In the genomic region with DNA sequence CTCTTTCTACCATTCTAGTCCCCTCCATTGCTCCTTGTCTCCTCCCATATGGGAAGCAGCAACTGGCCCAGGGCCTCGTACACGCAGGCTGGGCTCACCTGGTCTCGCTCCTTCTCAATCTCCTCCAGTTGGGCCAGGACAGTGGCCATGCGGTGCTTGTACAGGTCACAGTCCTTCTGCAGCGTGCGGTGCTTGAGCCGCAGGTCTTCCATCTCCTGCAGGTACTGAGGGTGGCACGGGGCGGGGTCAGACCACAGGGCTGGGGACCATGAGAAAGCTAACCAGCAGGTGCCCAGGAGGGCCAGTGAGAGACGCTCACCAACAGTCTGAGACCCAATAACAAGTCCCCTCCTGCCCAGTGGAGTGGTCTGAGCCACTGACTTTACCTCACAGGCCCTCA, we compare ENCODE assay signal across 19 cellular contexts. TPM values are rescaled to one million over a fixed set of nuclear protein-coding genes. Genes with fewer than 3 reads are reported as not detected.
DNase-seq lines count a peak whose midpoint lies in the region; ATAC-seq and TF ChIP-seq lines count a peak whose summit lies in the region.
"Had no signal": no experiment of that assay in that cellular context is flagged by ENCODE, and none has a peak within 500 bp of the region (broad histone marks: within the 10 kb centered on the region; RNA-seq: fewer than 3 reads in every experiment).

No MANE protein-coding gene starts in this region.

- no peak overlapping the region for H4K91ac ChIP-seq in neuronal stem cell (ENCODE audit: low read depth, low read length, poor library complexity)

- WGBS in right cardiac atrium = 96% methylated on average over 10 of the region's 10 CpGs
- whole genome bisulfite sequencing in neuronal stem cell (ENCODE audit: extremely low coverage in 2 of 2, insufficient read length in 2 of 2, insufficient replicate concordance in 1 of 2), 2 donors = no CpG with 5 or more reads among the region's 10 CpGs

- peak overlapping the region; percentile 74 for H3K23ac ChIP-seq in neuronal stem cell (ENCODE audit: low read depth, low read length, poor library complexity)

- H3K36me3 Mint-ChIP-seq in endothelial cell (ENCODE audit: low read depth, unreplicated experiment) = peaks cover 22% of the 10 kb centered on the region
- H3K36me3 Mint-ChIP-seq in activated T-helper 2 cell treated with anti-CD3 and anti-CD28 coated beads, Interferon-gamma antibody, Interleukin-2, Interleukin-4, amounts not matched to agents 10 μg/mL and 5 μg/mL and 100 μg/mL, durations not matched to agents 14 hours and 24 hours and 36 hours (ENCODE audit: low read depth) = no peaks in the 10 kb centered on the region

- H3K4me3 ChIP-seq in right cardiac atrium (ENCODE audit: low read length) (no peak overlapping the region), right atrium auricular region (no peak overlapping the region), neuronal stem cell (ENCODE audit: low read length in 2 of 2) (no peak overlapping the region), upper lobe of right lung (no peak overlapping the region)

- peak overlapping the region; percentile 96 for H2AK5ac ChIP-seq in neuronal stem cell (ENCODE audit: low read depth, low read length)

- H3K4me1 Mint-ChIP-seq in endothelial cell (ENCODE audit: unreplicated experiment) = peaks cover 19% of the 10 kb centered on the region
- no peaks in the 10 kb centered on the region for H3K4me1 Mint-ChIP-seq in activated T-helper 2 cell treated with anti-CD3 and anti-CD28 coated beads, Interferon-gamma antibody, Interleukin-2, Interleukin-4, amounts not matched to agents 10 μg/mL and 5 μg/mL and 100 μg/mL, durations not matched to agents 14 hours and 24 hours and 36 hours (ENCODE audit: low read depth)

- H3K36me3 ChIP-seq in right atrium auricular region (no peaks in the 10 kb centered on the region), neuronal stem cell (replicated peaks in 1 of 2; ENCODE audit: control insufficient read depth in 2 of 2, insufficient read depth in 2 of 2, low read length in 2 of 2) (peaks cover 3 to 49% of the 10 kb centered on the region in 2 donors), upper lobe of right lung (no peaks in the 10 kb centered on the region)
- H3K36me3 ChIP-seq: BE2C had no signal

- peak overlapping the region; percentile 53 for H2BK15ac ChIP-seq in neuronal stem cell (ENCODE audit: low read length)

- H3K14ac ChIP-seq in neuronal stem cell (ENCODE audit: low read length) = no peak overlapping the region

- H2BK12ac ChIP-seq in neuronal stem cell (ENCODE audit: low read length) = peak overlapping the region; percentile 99

- H3K4me1 ChIP-seq in right cardiac atrium (ENCODE audit: control insufficient read depth, insufficient read depth, low read length) (no peaks in the 10 kb centered on the region), right atrium auricular region (peaks cover 0 to 57% of the 10 kb centered on the region in 2 donors), neuronal stem cell (ENCODE audit: control insufficient read depth in 2 of 2, insufficient read depth in 1 of 2, low read depth in 1 of 2, low read length in 2 of 2) (peaks cover 31 to 36% of the 10 kb centered on the region in 2 donors), upper lobe of right lung (peaks cover 31% of the 10 kb centered on the region)

- H2AFZ ChIP-seq in neuronal stem cell (ENCODE audit: low read length) = no peak overlapping the region

- peak overlapping the region; percentile 84 for H3K18ac ChIP-seq in neuronal stem cell (ENCODE audit: low read length)

- peak in 2 of 3 donors; percentile 43 to 47 for DNase-seq in right cardiac atrium
- no peak for DNase-seq in right atrium auricular region (ENCODE audit: low spot score)
- DNase-seq in endothelial cell (ENCODE audit: low spot score) = no peak
- DNase-seq in neuronal stem cell (ENCODE audit: low spot score) = no peak
- DNase-seq in upper lobe of right lung = peak; percentile 61
- DNase-seq in RPMI8226 = no peak
- DNase-seq in activated T-helper 2 cell treated with anti-CD3 and anti-CD28 coated beads, Interferon-gamma antibody, Interleukin-2, Interleukin-4, amounts not matched to agents 10 μg/mL and 5 μg/mL and 100 μg/mL, durations not matched to agents 14 hours and 24 hours and 36 hours (ENCODE audit: low spot score) = no peak
- no peak for DNase-seq in D341Med (ENCODE audit: low spot score)
- DNase-seq: BE2C, DMS79, IMR-90, NCI-H1694, NCI-H2081, NCI-H2171 treated with DMSO at 0.1 percent for 48 hours, NCI-H524 treated with DMSO at 0.1 percent for 48 hours, SIG-M5 had no signal

- H2BK5ac ChIP-seq in neuronal stem cell (ENCODE audit: low read length) = peak overlapping the region; percentile 83

- peaks cover 8% of the 10 kb centered on the region for H3K27me3 Mint-ChIP-seq in endothelial cell (ENCODE audit: unreplicated experiment)
- peaks cover 3% of the 10 kb centered on the region for H3K27me3 Mint-ChIP-seq in activated T-helper 2 cell treated with anti-CD3 and anti-CD28 coated beads, Interferon-gamma antibody, Interleukin-2, Interleukin-4, amounts not matched to agents 10 μg/mL and 5 μg/mL and 100 μg/mL, durations not matched to agents 14 hours and 24 hours and 36 hours (ENCODE audit: low read depth)

- H3K4me2 ChIP-seq in neuronal stem cell (ENCODE audit: insufficient read depth, low read length, poor library complexity, severe bottlenecking) = no peak overlapping the region
- H3K4me2 ChIP-seq: KMS-11 had no signal

- no peak overlapping the region for H3K27ac Mint-ChIP-seq in endothelial cell (ENCODE audit: unreplicated experiment)
- H3K27ac Mint-ChIP-seq in activated T-helper 2 cell treated with anti-CD3 and anti-CD28 coated beads, Interferon-gamma antibody, Interleukin-2, Interleukin-4, amounts not matched to agents 10 μg/mL and 5 μg/mL and 100 μg/mL, durations not matched to agents 14 hours and 24 hours and 36 hours = no peak overlapping the region

- H3K4me3 Mint-ChIP-seq in endothelial cell (ENCODE audit: unreplicated experiment) = peak overlapping the region; percentile 11
- H3K4me3 Mint-ChIP-seq in activated T-helper 2 cell treated with anti-CD3 and anti-CD28 coated beads, Interferon-gamma antibody, Interleukin-2, Interleukin-4, amounts not matched to agents 10 μg/mL and 5 μg/mL and 100 μg/mL, durations not matched to agents 14 hours and 24 hours and 36 hours (ENCODE audit: low read depth) = no peak overlapping the region

- no peak overlapping the region for H3K9ac ChIP-seq in neuronal stem cell (ENCODE audit: low read depth, low read length, poor library complexity)
- H3K9ac ChIP-seq: KMS-11 had no signal

- H2BK120ac ChIP-seq in neuronal stem cell (ENCODE audit: low read depth, low read length) = no peak overlapping the region

- TF ChIP-seq CTCF in right atrium auricular region (IDR thresholded peaks at IDR 0.05) (no peak), endothelial cell (IDR thresholded peaks at IDR 0.05; ENCODE audit: unreplicated experiment) (no peak), upper lobe of right lung (IDR thresholded peaks at IDR 0.05) (no peak)

- H3K79me1 ChIP-seq in neuronal stem cell (ENCODE audit: low read depth, low read length) = no peaks in the 10 kb centered on the region

- H3K27ac ChIP-seq in right cardiac atrium (ENCODE audit: low read length) (no peak overlapping the region), right atrium auricular region (no peak overlapping the region), neuronal stem cell (replicated peaks; ENCODE audit: low read length) (no peak overlapping the region), upper lobe of right lung (no peak overlapping the region)
- H3K27ac ChIP-seq: KMS-11 had no signal

- H3K27me3 ChIP-seq in right cardiac atrium (ENCODE audit: control insufficient read depth, insufficient read depth) = no peaks in the 10 kb centered on the region
- H3K27me3 ChIP-seq in right atrium auricular region = no peaks in the 10 kb centered on the region
- no peaks in the 10 kb centered on the region for H3K27me3 ChIP-seq in neuronal stem cell (ENCODE audit: control insufficient read depth in 3 of 3, insufficient read depth in 3 of 3, low read depth in 1 of 3, low read length in 3 of 3)
- H3K27me3 ChIP-seq in upper lobe of right lung = no peaks in the 10 kb centered on the region
- H3K27me3 ChIP-seq: BE2C had no signal

- ATAC-seq in right cardiac atrium (no peak), upper lobe of right lung (no peak)

- H3K4ac ChIP-seq in neuronal stem cell (ENCODE audit: low read length) = no peak overlapping the region

- no peak overlapping the region for H4K8ac ChIP-seq in neuronal stem cell (ENCODE audit: low read depth, low read length)

- no peaks in the 10 kb centered on the region for H3K9me3 Mint-ChIP-seq in endothelial cell (ENCODE audit: unreplicated experiment)
- no peaks in the 10 kb centered on the region for H3K9me3 Mint-ChIP-seq in activated T-helper 2 cell treated with anti-CD3 and anti-CD28 coated beads, Interferon-gamma antibody, Interleukin-2, Interleukin-4, amounts not matched to agents 10 μg/mL and 5 μg/mL and 100 μg/mL, durations not matched to agents 14 hours and 24 hours and 36 hours

- no peaks in the 10 kb centered on the region for H3K9me3 ChIP-seq in right cardiac atrium (ENCODE audit: control insufficient read depth, low read length)
- H3K9me3 ChIP-seq in right atrium auricular region = no peaks in the 10 kb centered on the region
- H3K9me3 ChIP-seq in neuronal stem cell (replicated peaks in 1 of 2; ENCODE audit: control insufficient read depth in 2 of 2, insufficient read depth in 1 of 2, low read depth in 1 of 2, low read length in 2 of 2) = peaks cover 0 to 2% of the 10 kb centered on the region in 2 donors
- no peaks in the 10 kb centered on the region for H3K9me3 ChIP-seq in upper lobe of right lung
- H3K9me3 ChIP-seq: BE2C had no signal

- intact Hi-C loops in right cardiac atrium (cut with DNase I) = no loop called here
- intact Hi-C loops in upper lobe of right lung (cut with DNase I) = no loop called here
- intact Hi-C loops in activated T-helper 2 cell treated with anti-CD3 and anti-CD28 coated beads, Interferon-gamma antibody, Interleukin-2, Interleukin-4, amounts not matched to agents 10 μg/mL and 5 μg/mL and 100 μg/mL, durations not matched to agents 14 hours and 24 hours and 36 hours (cut with micrococcal nuclease) = no loop called here

RNA-seq across cellular contexts. Expression of a gene that starts 11.5 kb away (rescaled TPM):
- total RNA-seq in right cardiac atrium (10 to 100 TPM in 2 of 4 donors, 1 to 10 TPM in 2; 6.6 to 11.4 (median 9.6) TPM), right atrium auricular region (1 to 10 TPM; 4.2 to 5.8 TPM), endothelial cell (ENCODE audit: unreplicated experiment) (26.0 TPM), upper lobe of right lung (17.0 TPM)
- polyA plus RNA-seq in right cardiac atrium = 8.3 TPM
- 4.2 TPM for polyA plus RNA-seq in neuronal stem cell (2013, experiment 1 of 2)
- 4.3 TPM for polyA plus RNA-seq in neuronal stem cell (2013, experiment 2 of 2)
- total RNA-seq in activated T-helper 2 cell treated with anti-CD3 and anti-CD28 coated beads, Interferon-gamma antibody, Interleukin-2, Interleukin-4, amounts not matched to agents 10 μg/mL and 5 μg/mL and 100 μg/mL, durations not matched to agents 14 hours and 24 hours and 36 hours = 0.09 TPM in 1 of 2 replicates, not detected in the other

RNA-seq across cellular contexts. Expression of a gene that starts 21.5 kb away (rescaled TPM):
- 10 to 100 TPM in 3 of 4 donors, 1 to 10 TPM in 1; 9.0 to 14.1 (median 10.6) TPM for total RNA-seq in right cardiac atrium
- polyA plus RNA-seq in right cardiac atrium = 9.6 TPM
- 10 to 100 TPM in 1 of 2 donors, 1 to 10 TPM in 1; 9.9 to 19.5 TPM for total RNA-seq in right atrium auricular region
- total RNA-seq in endothelial cell (ENCODE audit: unreplicated experiment) = 75.4 TPM
- polyA plus RNA-seq in neuronal stem cell (2013, experiment 1 of 2) = 10.5 TPM
- polyA plus RNA-seq in neuronal stem cell (2013, experiment 2 of 2) = 8.0 TPM
- 53.5 TPM for total RNA-seq in upper lobe of right lung
- total RNA-seq in activated T-helper 2 cell treated with anti-CD3 and anti-CD28 coated beads, Interferon-gamma antibody, Interleukin-2, Interleukin-4, amounts not matched to agents 10 μg/mL and 5 μg/mL and 100 μg/mL, durations not matched to agents 14 hours and 24 hours and 36 hours = 166 and 168 TPM in 2 replicates
- total RNA-seq: A673, IMR-90 had no signal

RNA-seq across cellular contexts. Expression of a gene that starts 52.5 kb away (rescaled TPM):
- total RNA-seq in right cardiac atrium (10 to 100 TPM; 19.7 to 31.3 (median 21.7) TPM), right atrium auricular region (10 to 100 TPM; 20.7 to 34.8 TPM), endothelial cell (ENCODE audit: unreplicated experiment) (51.2 TPM), upper lobe of right lung (73.9 TPM)
- polyA plus RNA-seq in right cardiac atrium = 20.7 TPM
- polyA plus RNA-seq in neuronal stem cell (2013, experiment 1 of 2) = 16.9 TPM
- 16.2 TPM for polyA plus RNA-seq in neuronal stem cell (2013, experiment 2 of 2)
- total RNA-seq in activated T-helper 2 cell treated with anti-CD3 and anti-CD28 coated beads, Interferon-gamma antibody, Interleukin-2, Interleukin-4, amounts not matched to agents 10 μg/mL and 5 μg/mL and 100 μg/mL, durations not matched to agents 14 hours and 24 hours and 36 hours = 0.74 and 1.1 TPM in 2 replicates
- total RNA-seq: OCI-LY7 had no signal

Comparison
In these comparisons a context has a peak if more than half of its experiments do, and no peak if none do; other contexts are left out.
1. DNase-seq: peak in right cardiac atrium (2 of 3) and upper lobe of right lung (single experiment); none in right atrium auricular region (single experiment), endothelial cell (single experiment), neuronal stem cell (single experiment), RPMI8226 (single experiment), activated T-helper 2 cell treated with anti-CD3 and anti-CD28 coated beads, Interferon-gamma antibody, Interleukin-2, Interleukin-4, amounts not matched to agents 10 μg/mL and 5 μg/mL and 100 μg/mL, durations not matched to agents 14 hours and 24 hours and 36 hours (single experiment) and D341Med (single experiment).